Comparison of ENCODE assay signal across 8 cellular contexts in genomic region chr1:111204923-111205723, GRCh38. TPM values are rescaled to one million over a fixed set of nuclear protein-coding genes. Genes with fewer than 3 reads are reported as not detected.
DNase-seq lines count a peak whose midpoint lies in the region; ATAC-seq and TF ChIP-seq lines count a peak whose summit lies in the region.

No MANE protein-coding gene starts in this region.

- peak overlapping the region; percentile 30 for H3K4me3 ChIP-seq in CD4-positive, CD25-positive, alpha-beta regulatory T cell (ENCODE audit: low read depth, low read length)
- H3K4me3 ChIP-seq in Karpas-422 (ENCODE audit: low read length) (peak overlapping the region; percentile 74), ascending aorta (peak overlapping the region; percentile 71 to 87), neural progenitor cell (no peak overlapping the region)

- peak overlapping the region; percentile 94 for H3K9ac ChIP-seq in Karpas-422 (ENCODE audit: low read length)
- H3K9ac ChIP-seq in neural progenitor cell: no peak overlapping the region

- peak overlapping the region; percentile 90 for H3K27ac ChIP-seq in CD4-positive, CD25-positive, alpha-beta regulatory T cell (ENCODE audit: insufficient read depth, low read length, poor library complexity, severe bottlenecking)
- H3K27ac ChIP-seq in Karpas-422 (ENCODE audit: low read length): peak overlapping the region; percentile 88; the same call in 1 of the 2 replicates
- H3K27ac ChIP-seq in ascending aorta: no peak overlapping the region
- H3K27ac ChIP-seq in neural progenitor cell: no peak overlapping the region

- no peaks in the 10 kb centered on the region for H3K9me2 ChIP-seq in Karpas-422 (replicated peaks; ENCODE audit: insufficient read depth, low read length)

- H3K36me3 Mint-ChIP-seq in CD4-positive, CD25-positive, alpha-beta regulatory T cell: peaks cover 7% of the 10 kb centered on the region
- H3K36me3 Mint-ChIP-seq in neural progenitor cell: no peaks in the 10 kb centered on the region

- no peaks in the 10 kb centered on the region for H3K36me3 ChIP-seq in CD4-positive, CD25-positive, alpha-beta regulatory T cell (ENCODE audit: control insufficient read depth, insufficient read depth, low read length)
- H3K36me3 ChIP-seq in Karpas-422 (ENCODE audit: insufficient read depth, low read length) (no peaks in the 10 kb centered on the region), ascending aorta (no peaks in the 10 kb centered on the region), neural progenitor cell (no peaks in the 10 kb centered on the region)

- H3K4me1 ChIP-seq in CD4-positive, CD25-positive, alpha-beta regulatory T cell (ENCODE audit: control insufficient read depth, insufficient read depth, low read length, poor library complexity, severe bottlenecking): peaks cover 57% of the 10 kb centered on the region
- H3K4me1 ChIP-seq in Karpas-422 (ENCODE audit: low read length) (peaks cover 47% of the 10 kb centered on the region), ascending aorta (peaks cover 3% of the 10 kb centered on the region in 2 donors), neural progenitor cell (no peaks in the 10 kb centered on the region)

- TF ChIP-seq CTCF in ascending aorta (IDR thresholded peaks at IDR 0.05) (no peak), neural progenitor cell (IDR thresholded peaks at IDR 0.05) (no peak)

- ATAC-seq in CD4-positive, CD25-positive, alpha-beta regulatory T cell (ENCODE audit: low read depth in 2 of 2): no peak
- no peak for ATAC-seq in GM21515 (IDR thresholded peaks at IDR 0.05; ENCODE audit: unreplicated experiment)

- H3K27me3 Mint-ChIP-seq in CD4-positive, CD25-positive, alpha-beta regulatory T cell: peaks cover 9% of the 10 kb centered on the region
- peaks cover 31% of the 10 kb centered on the region for H3K27me3 Mint-ChIP-seq in neural progenitor cell (ENCODE audit: insufficient read depth, low read depth)

- DNase-seq in CD4-positive, CD25-positive, alpha-beta regulatory T cell: no peak
- DNase-seq in Karpas-422: peak; percentile 62
- no peak for DNase-seq in ascending aorta (ENCODE audit: low spot score in 2 of 2)
- DNase-seq in neural progenitor cell (ENCODE audit: low spot score): no peak
- no peak for DNase-seq in activated gamma-delta T cell treated with Interleukin-2 at 50 U/mL for 16 hours
- DNase-seq in stimulated activated CD4-positive, alpha-beta T cell treated with anti-CD3 and anti-CD28 coated beads, Interleukin-2, amount 100 ng/mL, for 48 hours: no peak
- DNase-seq in NCI-H774 (lab: John Stamatoyannopoulos, UW): no peak

- H3F3A ChIP-seq in neural progenitor cell (ENCODE audit: low read depth): no peaks in the 10 kb centered on the region

- H3K79me2 ChIP-seq in Karpas-422 (ENCODE audit: low read length) (peaks cover 34% of the 10 kb centered on the region), neural progenitor cell (ENCODE audit: low read depth) (no peaks in the 10 kb centered on the region)

- H3K9me3 Mint-ChIP-seq in CD4-positive, CD25-positive, alpha-beta regulatory T cell: peaks cover 0 to 2% (median 0%) of the 10 kb centered on the region in 7 donors
- no peaks in the 10 kb centered on the region for H3K9me3 Mint-ChIP-seq in neural progenitor cell

- H3K9me3 ChIP-seq in CD4-positive, CD25-positive, alpha-beta regulatory T cell (ENCODE audit: control insufficient read depth in 2 of 2, low read length in 2 of 2): no peaks in the 10 kb centered on the region
- H3K9me3 ChIP-seq in Karpas-422 (ENCODE audit: low read length) (no peaks in the 10 kb centered on the region), ascending aorta (no peaks in the 10 kb centered on the region), neural progenitor cell (ENCODE audit: low read depth) (no peaks in the 10 kb centered on the region)

- H3K27ac Mint-ChIP-seq in CD4-positive, CD25-positive, alpha-beta regulatory T cell: peak overlapping the region; percentile 78 to 95 (median 93)
- H3K27ac Mint-ChIP-seq in neural progenitor cell: no peak overlapping the region

- peak overlapping the region; percentile 85 to 98 (median 96) for H3K4me3 Mint-ChIP-seq in CD4-positive, CD25-positive, alpha-beta regulatory T cell
- H3K4me3 Mint-ChIP-seq in neural progenitor cell: peak overlapping the region; percentile 75

- H4K20me1 ChIP-seq in Karpas-422 (ENCODE audit: insufficient read depth, low read depth, low read length): no peaks in the 10 kb centered on the region
- H4K20me1 ChIP-seq in neural progenitor cell (ENCODE audit: low read depth): no peaks in the 10 kb centered on the region

- H3K4me2 ChIP-seq in Karpas-422 (ENCODE audit: low read depth, low read length, poor library complexity, severe bottlenecking): peak overlapping the region; percentile 98
- no peak overlapping the region for H3K4me2 ChIP-seq in neural progenitor cell

- H3K27me3 ChIP-seq in CD4-positive, CD25-positive, alpha-beta regulatory T cell (ENCODE audit: control insufficient read depth, insufficient read depth, low read length): no peaks in the 10 kb centered on the region
- no peaks in the 10 kb centered on the region for H3K27me3 ChIP-seq in Karpas-422 (ENCODE audit: low read length)
- H3K27me3 ChIP-seq in ascending aorta: peaks cover 6% of the 10 kb centered on the region
- peaks cover 28% of the 10 kb centered on the region for H3K27me3 ChIP-seq in neural progenitor cell

- H3K4me1 Mint-ChIP-seq in CD4-positive, CD25-positive, alpha-beta regulatory T cell: peaks cover 10 to 89% (median 59%) of the 10 kb centered on the region in 4 donors
- H3K4me1 Mint-ChIP-seq in neural progenitor cell: peaks cover 6% of the 10 kb centered on the region

- intact Hi-C loops in ascending aorta (cut with DNase I): no loop called here

- H2AFZ ChIP-seq in Karpas-422 (ENCODE audit: low read length): peak overlapping the region; percentile 51; the same call in 1 of the 2 replicates
- no peak overlapping the region for H2AFZ ChIP-seq in neural progenitor cell (replicated peaks)

RNA-seq across cellular contexts. Expression of gene DENND2D, which starts 4.7 kb away (rescaled TPM):
- total RNA-seq in CD4-positive, CD25-positive, alpha-beta regulatory T cell: 83.8 TPM
- 100 to 1,000 TPM in 3 of 4 donors, 10 to 100 TPM in 1; 85.6 to 196 (median 119) TPM for polyA plus RNA-seq in CD4-positive, CD25-positive, alpha-beta regulatory T cell
- 80.2 and 90.9 TPM in 2 replicates for total RNA-seq in Karpas-422 (2014; rRNA removed; shearing (Covaris generic); ENCODE audit: low replicate concordance)
- total RNA-seq in ascending aorta: 4.4 TPM
- not detected in 2 replicates for total RNA-seq in neural progenitor cell (ENCODE audit: low replicate concordance)

RNA-seq across cellular contexts. Expression of gene CHI3L2, which starts 22.4 kb away (rescaled TPM):
- 5.0 TPM for total RNA-seq in CD4-positive, CD25-positive, alpha-beta regulatory T cell
- 10 to 100 TPM in 2 of 4 donors, 1 to 10 TPM in 2; 7.6 to 15.8 (median 12.5) TPM for polyA plus RNA-seq in CD4-positive, CD25-positive, alpha-beta regulatory T cell
- total RNA-seq in Karpas-422 (2014; rRNA removed; shearing (Covaris generic); ENCODE audit: low replicate concordance): not detected in 2 replicates
- total RNA-seq in ascending aorta (10.1 TPM), neural progenitor cell (ENCODE audit: low replicate concordance) (not detected in 2 replicates)

Comparison
In these comparisons a context has a peak if more than half of its experiments do, and no peak if none do; other contexts are left out.
1. H3K27ac ChIP-seq: peak in CD4-positive, CD25-positive, alpha-beta regulatory T cell (single experiment) and Karpas-422 (single experiment); none in ascending aorta (0 of 2) and neural progenitor cell (single experiment).
2. RNA of gene DENND2D, which starts 4.7 kb away (total RNA-seq): 80.2 to 90.9 TPM in Karpas-422 and 83.8 TPM in CD4-positive, CD25-positive, alpha-beta regulatory T cell (single experiment); 4.4 TPM in ascending aorta (single experiment) and not detected in neural progenitor cell; every median in the first group is over 10 times any median in the second.